In genomic region chr6:90217621-90218496, GRCh38 we compare ENCODE assay signal across 8 cellular contexts.
DNase-seq lines count a peak whose midpoint lies in the region; ATAC-seq and TF ChIP-seq lines count a peak whose summit lies in the region.

No MANE protein-coding gene starts in this region.

- DNase-seq in NCI-H1092 treated with DMSO at 0.1 percent for 48 hours (lab: John Stamatoyannopoulos, UW) (peak; percentile 54), T47D (ENCODE audit: low read depth in 1 of 2, low spot score in 1 of 2) (peak; percentile 15 to 77), left colon (peak in 1 of 2 donors; percentile 37), kidney tubule cell (ENCODE audit: low spot score) (no peak)

- H3K36me3 ChIP-seq in thymus (ENCODE audit: control insufficient read depth, insufficient read depth): peaks cover under 1% of the 10 kb centered on the region

- peaks cover 38% of the 10 kb centered on the region for H3K4me1 ChIP-seq in thymus (ENCODE audit: control insufficient read depth, insufficient read depth, low read length)

- intact Hi-C loops in left colon (cut with DNase I, micrococcal nuclease): no loop called here

- ATAC-seq in left colon: peak; percentile 71
- no peak for ATAC-seq in GM21528 (IDR thresholded peaks at IDR 0.05; ENCODE audit: low FRiP score, unreplicated experiment)
- ATAC-seq in HG03439 (IDR thresholded peaks at IDR 0.05; ENCODE audit: unreplicated experiment): no peak

- H3K27ac ChIP-seq in C4-2B (peak overlapping the region; percentile 63), thymus (ENCODE audit: low read depth) (peak overlapping the region; percentile 85)

- no peak overlapping the region for H3K4me3 ChIP-seq in thymus (ENCODE audit: low read length)

- in situ Hi-C loops in T47D (cut with HindIII; ENCODE audit: low pct_unique_long_range_greater_than_20kb, low sequenced_read_pairs): no loop called here

- H3K27me3 ChIP-seq in thymus (ENCODE audit: control insufficient read depth, insufficient read depth): no peaks in the 10 kb centered on the region

- no peak for TF ChIP-seq CTCF in C4-2B (conservative IDR thresholded peaks at IDR 0.05)

- no peaks in the 10 kb centered on the region for H3K9me3 ChIP-seq in thymus (ENCODE audit: control insufficient read depth)

- 83% methylated on average over 12 of the region's 12 CpGs for WGBS in thymus
